In the genomic region with DNA sequence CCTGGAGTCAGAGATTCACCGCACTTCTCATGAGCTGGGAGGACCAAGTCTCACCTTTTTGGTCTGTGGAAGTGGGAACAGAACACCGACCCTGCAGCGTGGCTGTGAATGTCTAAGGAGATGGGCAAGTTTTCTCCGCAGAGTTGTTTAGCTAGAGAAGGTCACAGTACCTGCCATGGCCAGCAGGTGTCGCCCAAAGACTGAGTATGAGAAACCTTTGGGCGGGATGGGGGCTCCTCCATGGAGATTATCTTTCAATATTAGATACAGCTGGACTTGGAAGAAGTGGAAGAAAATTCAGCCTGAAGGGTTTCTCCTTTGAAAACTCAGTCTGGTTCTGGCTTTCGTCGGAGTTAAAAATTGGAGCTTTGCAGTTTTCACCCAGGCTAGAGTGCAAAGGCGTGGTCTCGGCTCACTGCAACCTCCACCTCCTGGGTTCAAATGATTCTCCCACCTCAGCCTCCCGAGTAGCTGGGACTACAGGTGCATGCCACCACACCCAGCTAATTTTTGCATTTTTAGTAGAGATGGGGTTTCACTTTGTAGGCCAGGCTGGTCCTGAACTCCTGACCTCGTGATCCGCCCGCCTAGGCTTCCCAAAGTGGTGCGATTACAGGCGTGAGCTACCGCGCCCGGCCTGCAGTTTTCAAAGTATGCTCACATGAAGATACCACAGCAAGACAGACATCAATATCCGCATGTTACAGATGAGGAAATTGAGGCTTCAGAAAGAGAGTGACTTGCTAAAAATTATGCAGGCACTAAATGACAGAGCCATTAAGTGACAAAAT, we compare ENCODE assay signal across 8 cellular contexts. TPM values are rescaled to one million over a fixed set of nuclear protein-coding genes. Genes with fewer than 3 reads are reported as not detected.
A peak's percentile ranks its signal among the peaks of the same experiment; 100 is the strongest.
DNase-seq lines count a peak whose midpoint lies in the region; ATAC-seq and TF ChIP-seq lines count a peak whose summit lies in the region.

No MANE protein-coding gene starts in this region.

- no peak for TF ChIP-seq POLR2A in lower leg skin (IDR thresholded peaks at IDR 0.05)

- intact Hi-C loops in lower leg skin (cut with DNase I; ENCODE audit: low total_unique reads), result no loop called here

- DNase-seq in NCI-H2227 treated with DMSO at 0.1 percent for 48 hours (lab: John Stamatoyannopoulos, UW), result peak; percentile 58
- DNase-seq in activated CD4-positive, alpha-beta T cell treated with anti-CD3 and anti-CD28 coated beads for 48 hours, result peak; percentile 87
- DNase-seq in dedifferentiated amniotic fluid mesenchymal stem cell (ENCODE audit: extremely low spot score), result peak; percentile 47
- peak; percentile 71 to 95 for DNase-seq in lower leg skin (ENCODE audit: low spot score in 2 of 2)
- peak in 2 of 3 donors; percentile 52 to 76 for DNase-seq in stimulated activated CD4-positive, alpha-beta T cell treated with anti-CD3 and anti-CD28 coated beads, TNF-alpha, amount 100 ng/mL, for 48 hours (ENCODE audit: low read depth in 3 of 3)

- ATAC-seq in GM18909 (IDR thresholded peaks at IDR 0.05; ENCODE audit: poor library complexity, unreplicated experiment), result no peak

- no peak overlapping the region for H3K4me3 ChIP-seq in lower leg skin (ENCODE audit: low read depth, poor library complexity, severe bottlenecking)

- TF ChIP-seq CTCF in 22Rv1 (IDR thresholded peaks at IDR 0.05) (peak; percentile 86), GM12874 (IDR thresholded peaks at IDR 0.05; ENCODE audit: insufficient read depth, low read depth, low read length) (peak; percentile 87), lower leg skin (IDR thresholded peaks at IDR 0.05) (peak in 1 of 3 donors; percentile 64)

- H3K27ac ChIP-seq in 22Rv1, result no peak overlapping the region

- 47 to 55% methylated on average over 20 of the region's 20 CpGs for WGBS in lower leg skin, 2 donors

RNA-seq across cellular contexts. Expression of gene DSCAML1, which starts 10.7 kb away (rescaled TPM):
- total RNA-seq in lower leg skin, result under 1 TPM; 0.07 to 0.13 (median 0.08) TPM

RNA-seq across cellular contexts. Expression of gene FXYD2, which starts 16.9 kb away (rescaled TPM):
- total RNA-seq in lower leg skin, result 1 to 10 TPM in 1 of 4 donors, not detected in 3; 1.2 TPM
